ENCODE assay signal across 20 cellular contexts in the genomic region with DNA sequence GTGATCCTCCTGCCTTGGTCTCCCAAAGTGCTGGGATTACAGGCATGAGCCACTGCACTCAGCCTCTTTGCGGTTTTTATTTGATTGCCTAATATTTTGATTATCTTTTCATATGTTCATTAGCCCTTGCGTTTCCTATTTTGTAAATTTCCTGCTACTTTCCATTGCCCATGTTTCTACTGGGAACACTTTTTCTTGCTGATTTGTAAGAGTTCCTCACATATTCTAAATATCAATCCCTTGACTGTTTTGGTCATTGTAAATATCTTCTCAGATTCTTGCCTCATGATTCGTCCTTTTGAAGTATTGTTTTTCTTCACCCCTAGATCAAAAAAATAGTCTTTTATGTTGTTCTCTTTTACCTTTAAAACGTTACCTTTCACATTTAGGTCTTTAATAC. TPM values are rescaled to one million over a fixed set of nuclear protein-coding genes. Genes with fewer than 3 reads are reported as not detected.
DNase-seq lines count a peak whose midpoint lies in the region; ATAC-seq and TF ChIP-seq lines count a peak whose summit lies in the region.
"Had no signal": no experiment of that assay in that cellular context is flagged by ENCODE, and none has a peak within 500 bp of the region (broad histone marks: within the 10 kb centered on the region; RNA-seq: fewer than 3 reads in every experiment).

No MANE protein-coding gene starts in this region.

- TF ChIP-seq CTCF in hepatocyte (IDR thresholded peaks at IDR 0.05; ENCODE audit: poor library complexity), result no peak

- H3K4me1 ChIP-seq in SJSA1 (replicated peaks) (peaks cover 39% of the 10 kb centered on the region), skeletal muscle satellite cell (ENCODE audit: control insufficient read depth, insufficient read depth, low read length) (peaks cover 47% of the 10 kb centered on the region), hepatocyte (ENCODE audit: insufficient read depth) (no peaks in the 10 kb centered on the region)

- H3K9me2 ChIP-seq in hepatocyte (replicated peaks; ENCODE audit: insufficient read depth), result no peaks in the 10 kb centered on the region

- H3K36me3 Mint-ChIP-seq in activated CD4-positive, alpha-beta memory T cell treated with anti-CD3 and anti-CD28 coated beads for 36 hours, result no peaks in the 10 kb centered on the region
- peaks cover 5% of the 10 kb centered on the region for H3K36me3 Mint-ChIP-seq in activated CD4-positive, alpha-beta memory T cell treated with anti-CD3 and anti-CD28 coated beads, Interleukin-2, amount 10 ng/mL, durations not matched to agents 7 days and 5 days (ENCODE audit: low read depth)
- H3K36me3 Mint-ChIP-seq: activated naive CD8-positive, alpha-beta T cell treated with anti-CD3 and anti-CD28 coated beads, Interleukin-2, amount 10 ng/mL, durations not matched to agents 7 days and 5 days; natural killer cell treated with Interleukin-12 subunit alpha and Interleukin-12 subunit beta and Interleukin-15 and Interleukin-18, amount 100 ng/mL, for 72 hours had no signal

- peaks cover 52% of the 10 kb centered on the region for H3K27me3 Mint-ChIP-seq in activated CD4-positive, alpha-beta memory T cell treated with anti-CD3 and anti-CD28 coated beads for 36 hours
- peaks cover 70% of the 10 kb centered on the region for H3K27me3 Mint-ChIP-seq in activated CD4-positive, alpha-beta memory T cell treated with anti-CD3 and anti-CD28 coated beads, Interleukin-2, amount 10 ng/mL, durations not matched to agents 7 days and 5 days

- H3K27me3 ChIP-seq in SJSA1 (replicated peaks) (no peaks in the 10 kb centered on the region), skeletal muscle satellite cell (ENCODE audit: control insufficient read depth, insufficient read depth, low read length) (no peaks in the 10 kb centered on the region), hepatocyte (peaks cover 59% of the 10 kb centered on the region)

- H3K27ac ChIP-seq in SJSA1 (peak overlapping the region; percentile 79), hepatocyte (no peak overlapping the region)

- no peaks in the 10 kb centered on the region for H3K9me3 Mint-ChIP-seq in activated CD4-positive, alpha-beta memory T cell treated with anti-CD3 and anti-CD28 coated beads for 36 hours
- H3K9me3 Mint-ChIP-seq in activated CD4-positive, alpha-beta memory T cell treated with anti-CD3 and anti-CD28 coated beads, Interleukin-2, amount 10 ng/mL, durations not matched to agents 7 days and 5 days, result no peaks in the 10 kb centered on the region
- H3K9me3 Mint-ChIP-seq: activated naive CD8-positive, alpha-beta T cell treated with anti-CD3 and anti-CD28 coated beads, Interleukin-2, amount 10 ng/mL, durations not matched to agents 7 days and 5 days; endodermal cell; natural killer cell treated with Interleukin-12 subunit alpha and Interleukin-12 subunit beta and Interleukin-15 and Interleukin-18, amount 100 ng/mL, for 72 hours; stimulated activated naive CD8-positive, alpha-beta T cell treated with anti-CD3 and anti-CD28 coated beads, Interleukin-15, amount 100 ng/mL, for 72 hours; T-helper 2 cell treated with Interferon-gamma antibody and Interleukin-4, amounts not matched to agents 5 μg/mL and 100 μg/mL, for 36 hours had no signal

- H2AFZ ChIP-seq in hepatocyte, result no peak overlapping the region

- H3K27ac Mint-ChIP-seq in activated CD4-positive, alpha-beta memory T cell treated with anti-CD3 and anti-CD28 coated beads for 36 hours, result no peak overlapping the region
- no peak overlapping the region for H3K27ac Mint-ChIP-seq in activated CD4-positive, alpha-beta memory T cell treated with anti-CD3 and anti-CD28 coated beads, Interleukin-2, amount 10 ng/mL, durations not matched to agents 7 days and 5 days
- H3K27ac Mint-ChIP-seq: activated naive CD8-positive, alpha-beta T cell treated with anti-CD3 and anti-CD28 coated beads, Interleukin-2, amount 10 ng/mL, durations not matched to agents 7 days and 5 days; endodermal cell; natural killer cell treated with Interleukin-12 subunit alpha and Interleukin-12 subunit beta and Interleukin-15 and Interleukin-18, amount 100 ng/mL, for 72 hours; stimulated activated naive CD8-positive, alpha-beta T cell treated with anti-CD3 and anti-CD28 coated beads, Interleukin-15, amount 100 ng/mL, for 72 hours; T-helper 2 cell treated with Interferon-gamma antibody and Interleukin-4, amounts not matched to agents 5 μg/mL and 100 μg/mL, for 36 hours had no signal

- H3K4me3 ChIP-seq in SJSA1, result no peak overlapping the region
- no peak overlapping the region for H3K4me3 ChIP-seq in skeletal muscle satellite cell (ENCODE audit: low read length)
- no peak overlapping the region for H3K4me3 ChIP-seq in hepatocyte

- ATAC-seq in HG02884 (IDR thresholded peaks at IDR 0.05; ENCODE audit: unreplicated experiment), result no peak
- ATAC-seq: HepG2 had no signal

- CTCF ChIA-PET in activated CD4-positive, alpha-beta memory T cell treated with anti-CD3 and anti-CD28 coated beads for 36 hours (lab: Charles Lee), result interaction anchor here (1.7 kb wide), 1 partner anchor 16 kb away, joined by 5 read pairs; no protein-coding TSS in a partner anchor
- CTCF ChIA-PET in activated CD4-positive, alpha-beta memory T cell treated with anti-CD3 and anti-CD28 coated beads, Interleukin-2, amount 10 ng/mL, durations not matched to agents 7 days and 5 days (lab: Charles Lee), result no interaction called here

- no peak overlapping the region for H3K9ac ChIP-seq in skeletal muscle satellite cell (ENCODE audit: low read depth, low read length)

- H3K9me3 ChIP-seq in SJSA1 (replicated peaks) (no peaks in the 10 kb centered on the region), skeletal muscle satellite cell (replicated peaks; ENCODE audit: low read length) (no peaks in the 10 kb centered on the region), hepatocyte (ENCODE audit: low read depth) (no peaks in the 10 kb centered on the region)

- no peaks in the 10 kb centered on the region for H3K36me3 ChIP-seq in SJSA1
- no peaks in the 10 kb centered on the region for H3K36me3 ChIP-seq in skeletal muscle satellite cell (ENCODE audit: insufficient read depth, low read length)
- no peaks in the 10 kb centered on the region for H3K36me3 ChIP-seq in hepatocyte (replicated peaks; ENCODE audit: insufficient read depth, low read depth)

- H3K4me2 ChIP-seq in skeletal muscle satellite cell (ENCODE audit: low read length), result peak overlapping the region; percentile 73
- no peak overlapping the region for H3K4me2 ChIP-seq in hepatocyte

- H3K4me3 Mint-ChIP-seq in activated CD4-positive, alpha-beta memory T cell treated with anti-CD3 and anti-CD28 coated beads for 36 hours, result peak overlapping the region; percentile 23
- H3K4me3 Mint-ChIP-seq in activated CD4-positive, alpha-beta memory T cell treated with anti-CD3 and anti-CD28 coated beads, Interleukin-2, amount 10 ng/mL, durations not matched to agents 7 days and 5 days, result no peak overlapping the region
- H3K4me3 Mint-ChIP-seq: T-helper 2 cell treated with Interferon-gamma antibody and Interleukin-4, amounts not matched to agents 5 μg/mL and 100 μg/mL, for 36 hours had no signal

- no peak for DNase-seq in activated CD4-positive, alpha-beta memory T cell treated with anti-CD3 and anti-CD28 coated beads for 36 hours
- DNase-seq in activated CD4-positive, alpha-beta memory T cell treated with anti-CD3 and anti-CD28 coated beads, Interleukin-2, amount 10 ng/mL, durations not matched to agents 7 days and 5 days, result no peak
- DNase-seq in SJSA1 (ENCODE audit: low read depth in 1 of 2, low spot score in 2 of 2) (peak in 1 of 2 experiments; percentile 79), fibroblast of peridontal ligament (ENCODE audit: extremely low read depth) (peak; percentile 65), inferior parietal cortex (ENCODE audit: extremely low spot score) (no peak), hepatocyte (ENCODE audit: low spot score) (no peak)
- DNase-seq: activated naive CD8-positive, alpha-beta T cell treated with anti-CD3 and anti-CD28 coated beads, Interleukin-2, amount 10 ng/mL, durations not matched to agents 7 days and 5 days; activated T-cell treated with anti-CD3 and anti-CD28 coated beads, Interleukin-2, amount 50 U/mL, for 1 hour; central memory CD4-positive, alpha-beta T cell; COR-L47; NCI-H1930; NCI-H510A treated with DMSO at 0.1 percent for 48 hours; Right ventricle myocardium superior; stimulated activated naive CD8-positive, alpha-beta T cell treated with anti-CD3 and anti-CD28 coated beads, Interleukin-15, amount 100 ng/mL, for 72 hours had no signal

- POLR2A ChIA-PET in activated CD4-positive, alpha-beta memory T cell treated with anti-CD3 and anti-CD28 coated beads for 36 hours (lab: Charles Lee), result no interaction called here
- POLR2A ChIA-PET in activated CD4-positive, alpha-beta memory T cell treated with anti-CD3 and anti-CD28 coated beads, Interleukin-2, amount 10 ng/mL, durations not matched to agents 7 days and 5 days (lab: Charles Lee), result no interaction called here

- no peaks in the 10 kb centered on the region for H3K79me2 ChIP-seq in hepatocyte

- intact Hi-C loops in activated CD4-positive, alpha-beta memory T cell treated with anti-CD3 and anti-CD28 coated beads for 36 hours (cut with micrococcal nuclease), result no loop called here

- no peaks in the 10 kb centered on the region for H4K20me1 ChIP-seq in hepatocyte (ENCODE audit: insufficient read depth, poor library complexity, severe bottlenecking)

- 87% methylated on average over 4 of the region's 4 CpGs for WGBS in hepatocyte (ENCODE audit: low lambda C conversion rate, missing lambda C conversion rate)

- H3K4me1 Mint-ChIP-seq in activated CD4-positive, alpha-beta memory T cell treated with anti-CD3 and anti-CD28 coated beads for 36 hours (ENCODE audit: low read depth), result peaks cover 12% of the 10 kb centered on the region
- H3K4me1 Mint-ChIP-seq in activated CD4-positive, alpha-beta memory T cell treated with anti-CD3 and anti-CD28 coated beads, Interleukin-2, amount 10 ng/mL, durations not matched to agents 7 days and 5 days, result peaks cover 10% of the 10 kb centered on the region

RNA-seq across cellular contexts. Expression of a gene that starts 37.9 kb away (rescaled TPM):
- 10 to 100 TPM; 53.6 to 54.3 TPM for total RNA-seq in activated CD4-positive, alpha-beta memory T cell treated with anti-CD3 and anti-CD28 coated beads for 36 hours
- total RNA-seq in activated CD4-positive, alpha-beta memory T cell treated with anti-CD3 and anti-CD28 coated beads, Interleukin-2, amount 10 ng/mL, durations not matched to agents 7 days and 5 days, result 10 to 100 TPM; 41.6 to 43.0 TPM
- total RNA-seq in SJSA1 (2014; rRNA removed; shearing (Covaris generic)), result 97.9 and 101 TPM in 2 replicates
- total RNA-seq in skeletal muscle satellite cell (2012; rRNA removed), result 33.4 and 47.9 TPM in 2 replicates
- total RNA-seq in hepatocyte, result 41.8 and 46.9 TPM in 2 replicates
- 50.2 and 57.3 TPM in 2 replicates for polyA plus RNA-seq in hepatocyte

RNA-seq across cellular contexts. Expression of a gene that starts 54.8 kb away (rescaled TPM):
- total RNA-seq in activated CD4-positive, alpha-beta memory T cell treated with anti-CD3 and anti-CD28 coated beads for 36 hours, result not detected
- not detected for total RNA-seq in activated CD4-positive, alpha-beta memory T cell treated with anti-CD3 and anti-CD28 coated beads, Interleukin-2, amount 10 ng/mL, durations not matched to agents 7 days and 5 days
- total RNA-seq in SJSA1 (2014; rRNA removed; shearing (Covaris generic)), result 2.8 and 4.4 TPM in 2 replicates
- total RNA-seq in skeletal muscle satellite cell (2012; rRNA removed), result 0.25 and 0.87 TPM in 2 replicates
- total RNA-seq in hepatocyte, result 2.0 and 2.6 TPM in 2 replicates
- 3.5 and 3.8 TPM in 2 replicates for polyA plus RNA-seq in hepatocyte
- total RNA-seq: activated naive CD8-positive, alpha-beta T cell treated with anti-CD3 and anti-CD28 coated beads, Interleukin-2, amount 10 ng/mL, durations not matched to agents 7 days and 5 days; HepG2; natural killer cell treated with Interleukin-12 subunit alpha and Interleukin-12 subunit beta and Interleukin-15 and Interleukin-18, amount 100 ng/mL, for 72 hours had no signal
- polyA plus RNA-seq: HepG2 had no signal
